ENCODE assay signal across 9 cellular contexts in genomic region chr2:72694715-72695496, GRCh38.
DNase-seq lines count a peak whose midpoint lies in the region; ATAC-seq lines count a peak whose summit lies in the region.
"Had no signal": no experiment of that assay in that cellular context is flagged by ENCODE, and none has a peak within 500 bp of the region (broad histone marks: within the 10 kb centered on the region; RNA-seq: fewer than 3 reads in every experiment).

No MANE protein-coding gene starts in this region.

- intact Hi-C loops in left ventricle myocardium superior (cut with micrococcal nuclease) = no loop called here
- intact Hi-C loops in activated T-helper 2 cell treated with anti-CD3 and anti-CD28 coated beads, Interferon-gamma antibody, Interleukin-2, Interleukin-4, amounts not matched to agents 10 μg/mL and 5 μg/mL and 100 μg/mL, durations not matched to agents 14 hours and 24 hours and 36 hours (cut with micrococcal nuclease) = no loop called here

- H3K9me3 Mint-ChIP-seq in stimulated activated naive B cell treated with anti-CD40 and anti-IgM and Interleukin-4, amounts not matched to agents 10 μg/mL and 1 μg/mL and 100 μg/mL, for 72 hours = no peaks in the 10 kb centered on the region
- H3K9me3 Mint-ChIP-seq in activated T-helper 2 cell treated with anti-CD3 and anti-CD28 coated beads, Interferon-gamma antibody, Interleukin-2, Interleukin-4, amounts not matched to agents 10 μg/mL and 5 μg/mL and 100 μg/mL, durations not matched to agents 14 hours and 24 hours and 36 hours = no peaks in the 10 kb centered on the region

- H3K4me1 Mint-ChIP-seq in stimulated activated naive B cell treated with anti-CD40 and anti-IgM and Interleukin-4, amounts not matched to agents 10 μg/mL and 1 μg/mL and 100 μg/mL, for 72 hours = no peaks in the 10 kb centered on the region
- peaks cover 2% of the 10 kb centered on the region for H3K4me1 Mint-ChIP-seq in activated T-helper 2 cell treated with anti-CD3 and anti-CD28 coated beads, Interferon-gamma antibody, Interleukin-2, Interleukin-4, amounts not matched to agents 10 μg/mL and 5 μg/mL and 100 μg/mL, durations not matched to agents 14 hours and 24 hours and 36 hours (ENCODE audit: low read depth)

- DNase-seq in HCEC 1CT (peak; percentile 17), SK-N-DZ (ENCODE audit: low spot score) (peak; percentile 49), left ventricle myocardium superior (peak; percentile 74), cortex of kidney (lab: John Stamatoyannopoulos, UW) (no peak)
- no peak for DNase-seq in stimulated activated naive B cell treated with anti-CD40 and anti-IgM and Interleukin-4, amounts not matched to agents 10 μg/mL and 1 μg/mL and 100 μg/mL, for 72 hours
- no peak for DNase-seq in stimulated activated CD4-positive, alpha-beta T cell treated with anti-CD3 and anti-CD28 coated beads, Interleukin-4, amount 100 ng/mL, for 1 hour
- no peak for DNase-seq in activated T-helper 2 cell treated with anti-CD3 and anti-CD28 coated beads, Interferon-gamma antibody, Interleukin-2, Interleukin-4, amounts not matched to agents 10 μg/mL and 5 μg/mL and 100 μg/mL, durations not matched to agents 14 hours and 24 hours and 36 hours (ENCODE audit: low spot score)
- DNase-seq: central memory CD4-positive, alpha-beta T cell had no signal

- H3K27ac Mint-ChIP-seq in stimulated activated naive B cell treated with anti-CD40 and anti-IgM and Interleukin-4, amounts not matched to agents 10 μg/mL and 1 μg/mL and 100 μg/mL, for 72 hours = peak overlapping the region; percentile 20
- no peak overlapping the region for H3K27ac Mint-ChIP-seq in activated T-helper 2 cell treated with anti-CD3 and anti-CD28 coated beads, Interferon-gamma antibody, Interleukin-2, Interleukin-4, amounts not matched to agents 10 μg/mL and 5 μg/mL and 100 μg/mL, durations not matched to agents 14 hours and 24 hours and 36 hours

- H3K36me3 Mint-ChIP-seq in stimulated activated naive B cell treated with anti-CD40 and anti-IgM and Interleukin-4, amounts not matched to agents 10 μg/mL and 1 μg/mL and 100 μg/mL, for 72 hours = peaks cover 8 to 15% of the 10 kb centered on the region in 2 donors
- no peaks in the 10 kb centered on the region for H3K36me3 Mint-ChIP-seq in activated T-helper 2 cell treated with anti-CD3 and anti-CD28 coated beads, Interferon-gamma antibody, Interleukin-2, Interleukin-4, amounts not matched to agents 10 μg/mL and 5 μg/mL and 100 μg/mL, durations not matched to agents 14 hours and 24 hours and 36 hours (ENCODE audit: low read depth)

- ATAC-seq in left ventricle myocardium superior = peak; percentile 95
- no peak for ATAC-seq in stimulated activated naive B cell treated with anti-CD40 and anti-IgM and Interleukin-4, amounts not matched to agents 10 μg/mL and 1 μg/mL and 100 μg/mL, for 72 hours (replicated peaks)
- ATAC-seq in HG03571 (IDR thresholded peaks at IDR 0.05; ENCODE audit: unreplicated experiment) = no peak

- no peaks in the 10 kb centered on the region for H3K27me3 Mint-ChIP-seq in stimulated activated naive B cell treated with anti-CD40 and anti-IgM and Interleukin-4, amounts not matched to agents 10 μg/mL and 1 μg/mL and 100 μg/mL, for 72 hours
- no peaks in the 10 kb centered on the region for H3K27me3 Mint-ChIP-seq in activated T-helper 2 cell treated with anti-CD3 and anti-CD28 coated beads, Interferon-gamma antibody, Interleukin-2, Interleukin-4, amounts not matched to agents 10 μg/mL and 5 μg/mL and 100 μg/mL, durations not matched to agents 14 hours and 24 hours and 36 hours (ENCODE audit: low read depth)

- no peak overlapping the region for H3K4me3 Mint-ChIP-seq in stimulated activated naive B cell treated with anti-CD40 and anti-IgM and Interleukin-4, amounts not matched to agents 10 μg/mL and 1 μg/mL and 100 μg/mL, for 72 hours
- no peak overlapping the region for H3K4me3 Mint-ChIP-seq in activated T-helper 2 cell treated with anti-CD3 and anti-CD28 coated beads, Interferon-gamma antibody, Interleukin-2, Interleukin-4, amounts not matched to agents 10 μg/mL and 5 μg/mL and 100 μg/mL, durations not matched to agents 14 hours and 24 hours and 36 hours (ENCODE audit: low read depth)

Comparison
In these comparisons a context has a peak if more than half of its experiments do, and no peak if none do; other contexts are left out.
1. DNase-seq: peak in HCEC 1CT (single experiment), SK-N-DZ (single experiment) and left ventricle myocardium superior (single experiment); none in stimulated activated naive B cell treated with anti-CD40 and anti-IgM and Interleukin-4, amounts not matched to agents 10 μg/mL and 1 μg/mL and 100 μg/mL, for 72 hours (single experiment), stimulated activated CD4-positive, alpha-beta T cell treated with anti-CD3 and anti-CD28 coated beads, Interleukin-4, amount 100 ng/mL, for 1 hour (single experiment), cortex of kidney (single experiment) and activated T-helper 2 cell treated with anti-CD3 and anti-CD28 coated beads, Interferon-gamma antibody, Interleukin-2, Interleukin-4, amounts not matched to agents 10 μg/mL and 5 μg/mL and 100 μg/mL, durations not matched to agents 14 hours and 24 hours and 36 hours (single experiment).